Comparison of ENCODE assay signal across 8 cellular contexts in the genomic region with DNA sequence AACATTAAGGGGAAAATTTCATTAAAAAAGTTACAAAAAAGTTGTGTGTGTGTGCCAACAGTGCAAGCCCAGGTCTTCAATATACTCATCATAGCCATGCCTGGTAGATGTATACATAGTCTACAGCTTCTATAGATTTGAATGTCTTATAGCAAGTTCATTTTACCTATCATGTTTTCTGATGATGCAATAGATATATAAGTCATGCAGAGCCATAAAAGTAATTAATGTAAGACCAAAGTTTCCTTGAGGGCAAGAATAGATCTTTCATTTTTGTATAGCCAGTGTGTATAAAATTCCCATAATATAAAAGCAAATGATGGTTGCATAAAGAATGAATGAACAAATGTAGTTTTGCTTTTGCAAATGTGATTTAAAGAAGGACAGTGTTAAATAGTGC.
"Had no signal": no experiment of that assay in that cellular context is flagged by ENCODE, and none has a peak within 500 bp of the region (broad histone marks: within the 10 kb centered on the region; RNA-seq: fewer than 3 reads in every experiment).

No MANE protein-coding gene starts in this region.

- H3K4me3 ChIP-seq: GM12878 had no signal

- ATAC-seq: GM12878 had no signal

- DNase-seq: GDM1, GF-D8 had no signal

- FAIRE-seq: G401.6, GM12878, GM12891, GM12892, GM18507, GM19239 had no signal
